1 cellular context compared by ENCODE assay signal in the genomic region with DNA sequence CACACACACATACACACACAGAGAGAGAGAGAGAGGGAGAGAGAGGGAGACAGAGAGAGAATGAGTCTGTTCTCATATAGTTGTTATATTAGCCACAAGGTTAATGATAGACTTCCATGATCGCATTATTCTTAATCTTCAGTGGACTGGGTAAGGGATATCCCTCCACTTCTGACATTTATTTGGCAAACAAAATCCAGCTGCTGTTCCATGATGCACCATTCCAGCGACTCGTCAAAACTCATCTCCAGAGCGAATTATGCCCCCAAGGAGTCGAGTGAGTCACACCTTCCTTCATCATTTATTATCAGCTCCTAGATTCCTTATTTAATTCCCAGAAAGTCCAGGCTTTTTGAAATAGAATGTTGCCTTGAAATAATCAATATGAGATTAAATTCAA.
TF ChIP-seq lines count a peak whose summit lies in the region.

No MANE protein-coding gene starts in this region.

TF ChIP-seq in K562, 482 proteins besides CTCF, POLR2A, EP300 and RAD21 (continued from another document):
- TF ChIP-seq, protein P1, sequence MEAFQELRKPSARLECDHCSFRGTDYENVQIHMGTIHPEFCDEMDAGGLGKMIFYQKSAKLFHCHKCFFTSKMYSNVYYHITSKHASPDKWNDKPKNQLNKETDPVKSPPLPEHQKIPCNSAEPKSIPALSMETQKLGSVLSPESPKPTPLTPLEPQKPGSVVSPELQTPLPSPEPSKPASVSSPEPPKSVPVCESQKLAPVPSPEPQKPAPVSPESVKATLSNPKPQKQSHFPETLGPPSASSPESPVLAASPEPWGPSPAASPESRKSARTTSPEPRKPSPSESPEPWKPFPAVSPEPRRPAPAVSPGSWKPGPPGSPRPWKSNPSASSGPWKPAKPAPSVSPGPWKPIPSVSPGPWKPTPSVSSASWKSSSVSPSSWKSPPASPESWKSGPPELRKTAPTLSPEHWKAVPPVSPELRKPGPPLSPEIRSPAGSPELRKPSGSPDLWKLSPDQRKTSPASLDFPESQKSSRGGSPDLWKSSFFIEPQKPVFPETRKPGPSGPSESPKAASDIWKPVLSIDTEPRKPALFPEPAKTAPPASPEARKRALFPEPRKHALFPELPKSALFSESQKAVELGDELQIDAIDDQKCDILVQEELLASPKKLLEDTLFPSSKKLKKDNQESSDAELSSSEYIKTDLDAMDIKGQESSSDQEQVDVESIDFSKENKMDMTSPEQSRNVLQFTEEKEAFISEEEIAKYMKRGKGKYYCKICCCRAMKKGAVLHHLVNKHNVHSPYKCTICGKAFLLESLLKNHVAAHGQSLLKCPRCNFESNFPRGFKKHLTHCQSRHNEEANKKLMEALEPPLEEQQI (IDR thresholded peaks at IDR 0.05), result 0 out of 2 replicates have a peak, but pooled peaks have one; percentile 63
- TF ChIP-seq, protein P2, sequence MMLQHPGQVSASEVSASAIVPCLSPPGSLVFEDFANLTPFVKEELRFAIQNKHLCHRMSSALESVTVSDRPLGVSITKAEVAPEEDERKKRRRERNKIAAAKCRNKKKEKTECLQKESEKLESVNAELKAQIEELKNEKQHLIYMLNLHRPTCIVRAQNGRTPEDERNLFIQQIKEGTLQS (IDR thresholded peaks at IDR 0.05), result 0 out of 2 replicates have a peak, but pooled peaks have one; percentile 8
- TF ChIP-seq, protein P2 (CRISPR knock-in tag; conservative IDR thresholded peaks at IDR 0.05), result no peak
- no peak for TF ChIP-seq HDAC8 (tag; IDR thresholded peaks at IDR 0.05)
- no peak for TF ChIP-seq TEAD2 (tag; IDR thresholded peaks at IDR 0.05)
- TF ChIP-seq TAL1 (IDR thresholded peaks at IDR 0.05), result peak; percentile 8; the same call in 1 of the 2 replicates
- 0 out of 2 replicates have a peak, but pooled peaks have one; percentile 33 for TF ChIP-seq FOSL1 (tag; conservative IDR thresholded peaks at IDR 0.05)
